In genomic region chr7:8285155-8285554, GRCh38 we compare ENCODE assay signal across 19 cellular contexts.
"Had no signal": no experiment of that assay in that cellular context is flagged by ENCODE, and none has a peak within 500 bp of the region (broad histone marks: within the 10 kb centered on the region; RNA-seq: fewer than 3 reads in every experiment).

No MANE protein-coding gene starts in this region.

- H3K36me3 ChIP-seq: adrenal gland, MG63, WERI-Rb-1 had no signal

- H3K27ac ChIP-seq: adrenal gland, WERI-Rb-1 had no signal

- ATAC-seq: activated CD4-positive, alpha-beta T cell treated with anti-CD3 and anti-CD28 coated beads for 36 hours; activated T-cell treated with anti-CD3 and anti-CD28 coated beads, Interleukin-2, amount 50 U/mL, for 72 hours had no signal

- H3K27me3 ChIP-seq: adrenal gland, MG63 had no signal

- FAIRE-seq: RCC 7860 had no signal

- DNase-seq: activated CD4-positive, alpha-beta memory T cell treated with anti-CD3 and anti-CD28 coated beads, Interleukin-2, amount 10 ng/mL, durations not matched to agents 7 days and 5 days; activated CD4-positive, alpha-beta T cell treated with anti-CD3 and anti-CD28 coated beads for 36 hours; activated CD4-positive, alpha-beta T cell treated with anti-CD3 and anti-CD28 coated beads, Interleukin-2, amount 50 U/mL, for 1 hour; activated naive CD4-positive, alpha-beta T cell treated with anti-CD3 and anti-CD28 coated beads, Interleukin-2, amount 50 U/mL, for 16 hours; activated naive CD8-positive, alpha-beta T cell treated with anti-CD3 and anti-CD28 coated beads, Interleukin-2, amount 10 ng/mL, durations not matched to agents 7 days and 5 days; activated T-cell treated with anti-CD3 and anti-CD28 coated beads for 4 hours; activated T-cell treated with anti-CD3 and anti-CD28 coated beads, Interleukin-2, amount 50 U/mL, for 72 hours; anterior cingulate cortex; MG63; MV-4-11; NCI-H1092 treated with DMSO at 0.1 percent for 48 hours; NCI-H1417 treated with DMSO at 0.1 percent for 48 hours; NCI-H187; NCI-H510A treated with DMSO at 0.1 percent for 48 hours; SIG-M5; T-helper 1 cell; WERI-Rb-1 had no signal

- H3K4me1 ChIP-seq: adrenal gland had no signal

- H3K9me3 ChIP-seq: MG63 had no signal

- H3K4me3 ChIP-seq: adrenal gland, MG63 had no signal
